Comparison of ENCODE assay signal across 29 cellular contexts in the genomic region with DNA sequence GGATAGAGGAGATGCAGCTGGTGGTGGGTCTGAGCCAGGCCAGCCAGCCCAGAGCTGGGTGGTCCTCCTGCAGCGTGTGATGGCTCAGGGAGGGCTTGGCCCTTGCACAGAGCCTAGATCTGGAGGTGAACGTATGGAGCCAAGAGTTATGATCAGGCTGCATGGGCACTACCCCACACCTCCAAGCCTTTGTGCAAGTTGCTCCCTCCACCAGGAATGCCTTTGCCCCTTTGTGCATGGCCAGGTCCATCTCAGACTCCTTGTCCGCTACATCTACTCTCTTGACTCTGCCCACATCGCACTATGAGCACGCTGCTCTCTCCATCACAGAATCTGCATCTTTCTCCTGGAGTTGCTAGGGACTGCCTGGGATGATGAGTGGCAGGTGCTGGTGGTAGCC.
"Had no signal": no experiment of that assay in that cellular context is flagged by ENCODE, and none has a peak within 500 bp of the region (broad histone marks: within the 10 kb centered on the region; RNA-seq: fewer than 3 reads in every experiment).

No MANE protein-coding gene starts in this region.

- H3K4me1 ChIP-seq: left lung, lower lobe of right lung, neural progenitor cell, pancreas, prostate gland, tibial artery, uterus had no signal

- H3K27me3 ChIP-seq: suprapubic skin, tibial artery, uterus had no signal

- H3K27ac Mint-ChIP-seq: immature natural killer cell; mesothelial cell of epicardium; naive B cell; natural killer cell; nephron progenitor cell; neural progenitor cell; stimulated activated effector memory CD8-positive, alpha-beta T cell treated with anti-CD3 and anti-CD28 coated beads, Interleukin-12 subunit alpha, Interleukin-12 subunit beta, amount 100 ng/mL, for 72 hours; stimulated activated naive CD8-positive, alpha-beta T cell treated with anti-CD3 and anti-CD28 coated beads, Interleukin-15, Interleukin-2, amounts not matched to agents 100 ng/mL and 50 ng/mL, for 24 hours; type B pancreatic cell had no signal

- H3K36me3 Mint-ChIP-seq: immature natural killer cell; mesothelial cell of epicardium; naive B cell; natural killer cell; neural progenitor cell; stimulated activated effector memory CD8-positive, alpha-beta T cell treated with anti-CD3 and anti-CD28 coated beads, Interleukin-12 subunit alpha, Interleukin-12 subunit beta, amount 100 ng/mL, for 72 hours; type B pancreatic cell had no signal

- DNase-seq: hypothalamus; immature natural killer cell; kidney; left colon; left lung; lower lobe of right lung; mammary epithelial cell; mesenchymal stem cell; naive B cell; natural killer cell; nephron progenitor cell; pancreas; posterior cingulate gyrus; retina; right cardiac atrium; stimulated activated CD4-positive, alpha-beta T cell treated with anti-CD3 and anti-CD28 coated beads, Interleukin-4, amount 100 ng/mL, for 24 hours; stimulated activated naive CD4-positive, alpha-beta T cell; tibial artery; uterus had no signal

- H3K4me3 ChIP-seq: left lung, lower lobe of right lung, neural progenitor cell, pancreas, prostate gland, skin epidermis, suprapubic skin, thoracic aorta, tibial artery, uterus had no signal

- H3K9me3 ChIP-seq: lower lobe of right lung, pancreas, prostate gland, suprapubic skin, thoracic aorta, tibial artery, uterus had no signal

- H2AFZ ChIP-seq: neural progenitor cell had no signal

- H3K9ac ChIP-seq: neural progenitor cell had no signal

- ATAC-seq: left colon; left lung; lower lobe of right lung; natural killer cell; pancreas; right cardiac atrium; sciatic nerve; stimulated activated effector memory CD8-positive, alpha-beta T cell treated with anti-CD3 and anti-CD28 coated beads, Interleukin-12 subunit alpha, Interleukin-12 subunit beta, amount 100 ng/mL, for 72 hours had no signal

- H3K4me3 Mint-ChIP-seq: immature natural killer cell; mesothelial cell of epicardium; naive B cell; natural killer cell; nephron progenitor cell; neural progenitor cell; stimulated activated effector memory CD8-positive, alpha-beta T cell treated with anti-CD3 and anti-CD28 coated beads, Interleukin-12 subunit alpha, Interleukin-12 subunit beta, amount 100 ng/mL, for 72 hours; stimulated activated naive CD8-positive, alpha-beta T cell treated with anti-CD3 and anti-CD28 coated beads, Interleukin-15, Interleukin-2, amounts not matched to agents 100 ng/mL and 50 ng/mL, for 24 hours; type B pancreatic cell had no signal

- H3K4me2 ChIP-seq: neural progenitor cell had no signal

- H3K27me3 Mint-ChIP-seq: stimulated activated naive CD8-positive, alpha-beta T cell treated with anti-CD3 and anti-CD28 coated beads, Interleukin-15, Interleukin-2, amounts not matched to agents 100 ng/mL and 50 ng/mL, for 24 hours; type B pancreatic cell had no signal

- H3K27ac ChIP-seq: left lung, lower lobe of right lung, neural progenitor cell, pancreas, prostate gland, skin epidermis, suprapubic skin, thoracic aorta, tibial artery, uterus had no signal

- H3K36me3 ChIP-seq: left lung, lower lobe of right lung, neural progenitor cell, pancreas, prostate gland, suprapubic skin, thoracic aorta, tibial artery, uterus had no signal

- H3K4me1 Mint-ChIP-seq: immature natural killer cell; mesothelial cell of epicardium; naive B cell; natural killer cell; nephron progenitor cell; neural progenitor cell; stimulated activated effector memory CD8-positive, alpha-beta T cell treated with anti-CD3 and anti-CD28 coated beads, Interleukin-12 subunit alpha, Interleukin-12 subunit beta, amount 100 ng/mL, for 72 hours had no signal
